9 cellular contexts compared by ENCODE assay signal in genomic region chr20:3117839-3118379, GRCh38. TPM values are rescaled to one million over a fixed set of nuclear protein-coding genes. Genes with fewer than 3 reads are reported as not detected.
DNase-seq lines count a peak whose midpoint lies in the region; ATAC-seq and TF ChIP-seq lines count a peak whose summit lies in the region.
"Not testable (repeated sequence)": the region's sequence is repeated elsewhere in the genome, so short reads cannot be mapped to it uniquely, and the experiment has no call there.
"Had no signal": no experiment of that assay in that cellular context is flagged by ENCODE, and none has a peak within 500 bp of the region (broad histone marks: within the 10 kb centered on the region; RNA-seq: fewer than 3 reads in every experiment).

No MANE protein-coding gene starts in this region.

- H3K4me1 ChIP-seq in OCI-LY1 (ENCODE audit: insufficient read depth, low read length, severe bottlenecking), result peaks cover 18% of the 10 kb centered on the region
- H3K4me1 ChIP-seq in hepatocyte (ENCODE audit: insufficient read depth); suprapubic skin: not testable (repeated sequence)

- not testable (repeated sequence) for H3K27me3 Mint-ChIP-seq in Calu3 (ENCODE audit: unreplicated experiment); chondrocyte (ENCODE audit: low read depth); osteocyte (ENCODE audit: unreplicated experiment)

- H3F3A ChIP-seq in OCI-LY1 (ENCODE audit: insufficient read depth, low read length), result not testable (repeated sequence)

- not testable (repeated sequence) for H3K9me3 ChIP-seq in OCI-LY1 (ENCODE audit: low read length); hepatocyte (ENCODE audit: low read depth); suprapubic skin

- not testable (repeated sequence) for H4K20me1 ChIP-seq in OCI-LY1 (ENCODE audit: insufficient read depth, low read length); hepatocyte (ENCODE audit: insufficient read depth, poor library complexity, severe bottlenecking)

- intact Hi-C loops in Calu3 (cut with micrococcal nuclease; ENCODE audit: unreplicated experiment), result loop anchor here (5.0 kb wide), 1 partner anchor 66 kb away; no protein-coding TSS in a partner anchor

- H3K9me2 ChIP-seq in OCI-LY1 (ENCODE audit: low read depth, low read length); hepatocyte (replicated peaks; ENCODE audit: insufficient read depth): not testable (repeated sequence)

- TF ChIP-seq EP300 in suprapubic skin (IDR thresholded peaks at IDR 0.05), result not testable (repeated sequence)

- not testable (repeated sequence) for H3K4me1 Mint-ChIP-seq in Calu3 (ENCODE audit: low read depth, unreplicated experiment); chondrocyte (ENCODE audit: low read depth); osteocyte (ENCODE audit: unreplicated experiment)

- peak; percentile 39 for ATAC-seq in HG02642 (IDR thresholded peaks at IDR 0.05; ENCODE audit: poor library complexity, unreplicated experiment)

- DNase-seq in Calu3, result peak; percentile 24
- peak; percentile 27 for DNase-seq in activated T-cell treated with anti-CD3 and anti-CD28 coated beads for 1 hour (ENCODE audit: low read depth)
- peak; percentile 33 for DNase-seq in chondrocyte (ENCODE audit: low spot score)
- peak; percentile 60 for DNase-seq in hepatocyte (ENCODE audit: low spot score)
- DNase-seq in osteocyte (ENCODE audit: extremely low spot score, unreplicated experiment), result not testable (repeated sequence)
- peak in 1 of 2 donors; percentile 85 for DNase-seq in suprapubic skin (ENCODE audit: low spot score in 2 of 2)

- not testable (repeated sequence) for BruUV-seq in Calu3 (replicated peaks; lab: Mats Ljungman, UMichigan)

- H3K27ac ChIP-seq in OCI-LY1 (ENCODE audit: low read depth, low read length, poor library complexity, severe bottlenecking), result peak overlapping the region; percentile 51
- H3K27ac ChIP-seq in hepatocyte, result not testable (repeated sequence)
- H3K27ac ChIP-seq in suprapubic skin, result peak overlapping the region; percentile 16

- H3K9ac ChIP-seq in OCI-LY1 (ENCODE audit: low read length), result not testable (repeated sequence)

- not testable (repeated sequence) for H3K79me2 ChIP-seq in OCI-LY1 (ENCODE audit: insufficient read depth, low read length); hepatocyte

- CTCF ChIA-PET in Calu3 (lab: Charles Lee), result not testable (repeated sequence)

- not testable (repeated sequence) for TF ChIP-seq CTCF in Calu3 (IDR thresholded peaks at IDR 0.05; ENCODE audit: unreplicated experiment)
- TF ChIP-seq CTCF in OCI-LY1 (IDR thresholded peaks at IDR 0.05; ENCODE audit: low read length), result peak; percentile 65
- TF ChIP-seq CTCF in chondrocyte (IDR thresholded peaks at IDR 0.05), result peak; percentile 77
- TF ChIP-seq CTCF in hepatocyte (IDR thresholded peaks at IDR 0.05; ENCODE audit: poor library complexity), result peak; percentile 60
- peak; percentile 60 for TF ChIP-seq CTCF in osteocyte (IDR thresholded peaks at IDR 0.05)
- TF ChIP-seq CTCF in suprapubic skin (IDR thresholded peaks at IDR 0.05), result peak; percentile 48 to 53

- H3K27me3 ChIP-seq in OCI-LY1 (ENCODE audit: insufficient read depth, low read length); hepatocyte; suprapubic skin: not testable (repeated sequence)

- not testable (repeated sequence) for TF ChIP-seq POLR2A in suprapubic skin (IDR thresholded peaks at IDR 0.05)

- H3K27ac Mint-ChIP-seq in Calu3 (ENCODE audit: unreplicated experiment), result not testable (repeated sequence)
- peak overlapping the region; percentile 8 for H3K27ac Mint-ChIP-seq in chondrocyte (ENCODE audit: unreplicated experiment)
- peak overlapping the region; percentile 47 for H3K27ac Mint-ChIP-seq in osteocyte (ENCODE audit: unreplicated experiment)

- not testable (repeated sequence) for H3K36me3 Mint-ChIP-seq in Calu3 (ENCODE audit: insufficient read depth, unreplicated experiment)
- H3K36me3 Mint-ChIP-seq in chondrocyte (ENCODE audit: low read depth) (peaks cover 24% of the 10 kb centered on the region), osteocyte (ENCODE audit: unreplicated experiment) (peaks cover 23% of the 10 kb centered on the region)

- H3K4me2 ChIP-seq in OCI-LY1 (ENCODE audit: low read length), result peak overlapping the region; percentile 56; the same call in 1 of the 2 replicates
- H3K4me2 ChIP-seq in hepatocyte, result not testable (repeated sequence)

- H2AFZ ChIP-seq in OCI-LY1 (ENCODE audit: low read length); hepatocyte: not testable (repeated sequence)

- 62% methylated on average over 14 of the region's 14 CpGs for WGBS in hepatocyte (ENCODE audit: low lambda C conversion rate, missing lambda C conversion rate)
- WGBS in suprapubic skin, result 64% methylated on average over 14 of the region's 14 CpGs

- peak overlapping the region; percentile 33 for H3K4me3 ChIP-seq in OCI-LY1 (ENCODE audit: low read depth, low read length, poor library complexity, severe bottlenecking)
- H3K4me3 ChIP-seq in hepatocyte, suprapubic skin: not testable (repeated sequence)

- peaks cover 17% of the 10 kb centered on the region for H3K36me3 ChIP-seq in OCI-LY1 (ENCODE audit: insufficient read depth, low read length)
- H3K36me3 ChIP-seq in hepatocyte (replicated peaks; ENCODE audit: insufficient read depth, low read depth), result not testable (repeated sequence)
- H3K36me3 ChIP-seq in suprapubic skin, result peaks cover 44% of the 10 kb centered on the region

- H3K4me3 Mint-ChIP-seq in Calu3 (ENCODE audit: low read depth, unreplicated experiment); chondrocyte (ENCODE audit: unreplicated experiment); osteocyte (ENCODE audit: unreplicated experiment): not testable (repeated sequence)

- not testable (repeated sequence) for H3K9me3 Mint-ChIP-seq in Calu3 (ENCODE audit: low read depth, unreplicated experiment); chondrocyte (ENCODE audit: low read depth); osteocyte (ENCODE audit: unreplicated experiment)

RNA-seq across cellular contexts. Expression of gene AVP, which starts 33.4 kb away (rescaled TPM):
- total RNA-seq in Calu3 (2022) (not detected in 2 replicates), chondrocyte (not detected in 3 replicates), hepatocyte (0.67 TPM in 1 of 2 replicates, not detected in the other), osteocyte (not detected in 2 replicates), suprapubic skin (not detected)
- 1.2 and 1.3 TPM in 2 replicates for polyA plus RNA-seq in hepatocyte
- total RNA-seq: natural killer cell treated with Interleukin-12 subunit alpha and Interleukin-12 subunit beta and Interleukin-15 and Interleukin-18, amount 100 ng/mL, for 72 hours had no signal

RNA-seq across cellular contexts. Expression of gene FASTKD5, which starts 41.8 kb away (rescaled TPM):
- 13.3 and 13.9 TPM in 2 replicates for total RNA-seq in Calu3 (2022)
- total RNA-seq in chondrocyte, result 9.8 to 12.3 TPM (median 10.8 TPM) in 3 replicates
- 25.2 and 27.8 TPM in 2 replicates for total RNA-seq in hepatocyte
- polyA plus RNA-seq in hepatocyte, result 16.0 and 21.8 TPM in 2 replicates
- 13.5 and 14.0 TPM in 2 replicates for total RNA-seq in osteocyte
- 10 to 100 TPM; 18.1 to 25.0 (median 20.6) TPM for total RNA-seq in suprapubic skin

RNA-seq across cellular contexts. Expression of gene UBOX5, which starts 41.8 kb away (rescaled TPM):
- 3.3 and 4.3 TPM in 2 replicates for total RNA-seq in Calu3 (2022)
- 4.5 to 6.3 TPM (median 5.8 TPM) in 3 replicates for total RNA-seq in chondrocyte
- 4.0 and 4.8 TPM in 2 replicates for total RNA-seq in hepatocyte
- 5.8 and 6.1 TPM in 2 replicates for polyA plus RNA-seq in hepatocyte
- 5.9 and 7.3 TPM in 2 replicates for total RNA-seq in osteocyte
- total RNA-seq in suprapubic skin, result 10 to 100 TPM; 10.5 to 11.6 (median 10.7) TPM

RNA-seq across cellular contexts. Expression of gene OXT, which starts 46.5 kb away (rescaled TPM):
- total RNA-seq in Calu3 (2022), result not detected in 2 replicates
- total RNA-seq in chondrocyte, result not detected in 3 replicates
- total RNA-seq in hepatocyte, result 0.92 TPM in 1 of 2 replicates, not detected in the other
- polyA plus RNA-seq in hepatocyte, result 3.4 and 4.3 TPM in 2 replicates
- not detected in 2 replicates for total RNA-seq in osteocyte
- total RNA-seq in suprapubic skin, result 1 to 10 TPM in 1 of 4 donors, not detected in 3; 2.0 TPM
- total RNA-seq: natural killer cell treated with Interleukin-12 subunit alpha and Interleukin-12 subunit beta and Interleukin-15 and Interleukin-18, amount 100 ng/mL, for 72 hours had no signal

RNA-seq across cellular contexts. Expression of gene LZTS3, which starts 55.4 kb away (rescaled TPM):
- 10.4 and 11.4 TPM in 2 replicates for total RNA-seq in Calu3 (2022)
- 6.4 to 9.3 TPM (median 8.1 TPM) in 3 replicates for total RNA-seq in chondrocyte
- 36.4 and 38.1 TPM in 2 replicates for total RNA-seq in hepatocyte
- polyA plus RNA-seq in hepatocyte, result 32.7 and 35.3 TPM in 2 replicates
- 6.6 and 6.9 TPM in 2 replicates for total RNA-seq in osteocyte
- 1 to 10 TPM; 4.8 to 9.3 (median 6.7) TPM for total RNA-seq in suprapubic skin
